In the genomic region with DNA sequence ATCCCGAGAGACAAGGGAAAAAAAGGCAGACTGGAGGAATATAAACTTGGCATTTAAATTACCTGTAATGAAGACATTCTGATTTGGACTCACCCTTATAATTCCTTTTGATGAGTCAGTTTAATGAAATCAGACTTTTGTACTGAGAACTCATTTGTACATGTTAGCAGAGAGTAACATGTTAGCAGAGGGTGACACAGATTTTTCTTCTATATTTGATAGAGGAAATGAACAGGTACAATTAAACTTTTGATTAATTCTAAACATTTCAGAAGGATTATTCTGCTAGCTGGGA, we compare ENCODE assay signal across 12 cellular contexts.
DNase-seq lines count a peak whose midpoint lies in the region; ATAC-seq and TF ChIP-seq lines count a peak whose summit lies in the region.
"Had no signal": no experiment of that assay in that cellular context is flagged by ENCODE, and none has a peak within 500 bp of the region (broad histone marks: within the 10 kb centered on the region; RNA-seq: fewer than 3 reads in every experiment).

No MANE protein-coding gene starts in this region.

- no peak overlapping the region for H3K4me3 ChIP-seq in esophagus muscularis mucosa
- no peak overlapping the region for H3K4me3 ChIP-seq in sigmoid colon

- 33% methylated on average over 1 of the region's 1 CpG for WGBS in esophagus muscularis mucosa
- 55 to 62% methylated on average over 1 of the region's 1 CpG for WGBS in sigmoid colon, 2 donors

- TF ChIP-seq EP300 in esophagus muscularis mucosa (IDR thresholded peaks at IDR 0.05) (no peak), sigmoid colon (IDR thresholded peaks at IDR 0.05) (no peak)

- no peaks in the 10 kb centered on the region for H3K27me3 ChIP-seq in esophagus muscularis mucosa
- no peaks in the 10 kb centered on the region for H3K27me3 ChIP-seq in sigmoid colon
- H3K27me3 ChIP-seq: neutrophil had no signal

- CTCF ChIA-PET in RWPE1 (lab: Yijun Ruan, JAX) = interaction anchor here (0.7 to 1.9 kb wide), 7 partner anchors 9 to 347 kb away, joined by 3 to 11 read pairs (median 5); partner anchors contain the start of gene CABLES1

- no peaks in the 10 kb centered on the region for H3K9me3 ChIP-seq in esophagus muscularis mucosa
- no peaks in the 10 kb centered on the region for H3K9me3 ChIP-seq in sigmoid colon
- H3K9me3 ChIP-seq: neutrophil had no signal

- no peak for TF ChIP-seq CTCF in RWPE1 (conservative IDR thresholded peaks at IDR 0.05; ENCODE audit: low read depth)
- no peak for TF ChIP-seq CTCF in esophagus muscularis mucosa (IDR thresholded peaks at IDR 0.05)
- no peak for TF ChIP-seq CTCF in sigmoid colon (IDR thresholded peaks at IDR 0.05)

- H3K27ac ChIP-seq in RWPE1 (peak overlapping the region; percentile 69; the same call in 1 of the 2 replicates), esophagus muscularis mucosa (replicated peaks in 1 of 4) (peak overlapping the region; percentile 75 to 82 (median 78)), sigmoid colon (peak overlapping the region; percentile 59 to 83 (median 75))
- H3K27ac ChIP-seq: C4-2B, neutrophil had no signal

- intact Hi-C loops in esophagus muscularis mucosa (cut with DNase I) = no loop called here
- intact Hi-C loops in sigmoid colon (cut with DNase I) = loop anchor here (1.0 to 10.0 kb wide), 3 partner anchors 154 to 584 kb away; no protein-coding TSS in a partner anchor

- TF ChIP-seq POLR2A in esophagus muscularis mucosa (IDR thresholded peaks at IDR 0.05; ENCODE audit: low read depth) (no peak), sigmoid colon (IDR thresholded peaks at IDR 0.05) (no peak)

- H3K4me1 ChIP-seq in esophagus muscularis mucosa = peaks cover 11 to 30% (median 21%) of the 10 kb centered on the region in 4 donors
- peaks cover 0 to 20% (median 15%) of the 10 kb centered on the region in 4 donors for H3K4me1 ChIP-seq in sigmoid colon

- ATAC-seq in GM19455 (IDR thresholded peaks at IDR 0.05; ENCODE audit: unreplicated experiment) = no peak
- no peak for ATAC-seq in HG03025 (IDR thresholded peaks at IDR 0.05; ENCODE audit: low FRiP score, unreplicated experiment)

- POLR2A ChIA-PET in RWPE1 (lab: Yijun Ruan, JAX; ENCODE audit: low non-redundant PET) = no interaction called here

- peaks cover 0 to 1% (median under 1%) of the 10 kb centered on the region in 4 donors for H3K36me3 ChIP-seq in esophagus muscularis mucosa
- no peaks in the 10 kb centered on the region for H3K36me3 ChIP-seq in sigmoid colon
- H3K36me3 ChIP-seq: neutrophil had no signal

- DNase-seq in GM03348 (ENCODE audit: low spot score) = peak; percentile 33
- peak; percentile 59 for DNase-seq in RWPE1 (ENCODE audit: low spot score)
- no peak for DNase-seq in esophagus muscularis mucosa (ENCODE audit: extremely low spot score)
- DNase-seq in sigmoid colon = no peak
- no peak for DNase-seq in amygdala (lab: John Stamatoyannopoulos, UW)
- no peak for DNase-seq in superior temporal gyrus (ENCODE audit: extremely low spot score)
- DNase-seq: GF-D8, NCI-H1930 had no signal

Comparison
In these comparisons a context has a peak if more than half of its experiments do, and no peak if none do; other contexts are left out.
1. DNase-seq: peak in GM03348 (single experiment) and RWPE1 (single experiment); none in esophagus muscularis mucosa (single experiment), sigmoid colon (single experiment), amygdala (0 of 56) and superior temporal gyrus (single experiment).
2. Peak in every context shown above with its lines, with median percentiles within 50 percentile points of each other: H3K27ac ChIP-seq.